In the genomic region with DNA sequence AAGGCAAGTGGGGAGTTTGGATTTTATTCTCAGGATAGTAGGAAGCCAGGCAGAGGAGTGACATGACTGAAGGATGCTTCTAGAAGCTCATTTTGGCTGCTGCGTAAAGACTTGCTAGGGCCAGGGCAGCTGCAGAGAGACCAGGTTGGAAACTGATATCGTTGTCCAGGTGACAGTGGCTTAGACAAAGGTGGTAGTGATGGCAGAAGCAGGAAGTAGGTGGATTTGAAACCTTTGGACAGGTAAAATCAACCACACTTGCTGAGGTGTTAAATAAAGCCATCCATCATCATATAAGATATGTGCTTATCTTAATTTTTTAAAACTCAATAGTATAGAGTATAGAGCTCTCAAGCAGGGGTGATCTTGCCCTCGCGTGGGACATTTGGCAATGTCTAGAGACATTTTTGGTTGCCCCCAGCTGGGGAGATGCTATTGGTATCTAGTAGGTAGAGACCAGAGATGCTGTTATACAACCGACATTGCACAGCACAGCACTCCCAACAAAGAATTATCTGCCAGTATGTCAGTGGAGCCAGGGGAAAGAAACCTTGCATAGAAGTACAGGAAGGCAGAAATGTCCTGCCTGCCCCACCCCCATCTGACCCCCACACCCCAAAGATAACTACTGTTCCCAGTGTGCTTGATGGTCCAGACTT, we compare ENCODE assay signal across 21 cellular contexts. TPM values are rescaled to one million over a fixed set of nuclear protein-coding genes. Genes with fewer than 3 reads are reported as not detected.
DNase-seq lines count a peak whose midpoint lies in the region; ATAC-seq and TF ChIP-seq lines count a peak whose summit lies in the region.
"Had no signal": no experiment of that assay in that cellular context is flagged by ENCODE, and none has a peak within 500 bp of the region (broad histone marks: within the 10 kb centered on the region; RNA-seq: fewer than 3 reads in every experiment).

No MANE protein-coding gene starts in this region.

- H3K9me3 ChIP-seq in IMR-90 (ENCODE audit: control insufficient read depth, insufficient read depth, low read length), result no peaks in the 10 kb centered on the region
- H3K9me3 ChIP-seq in SJCRH30 (replicated peaks), result no peaks in the 10 kb centered on the region
- H3K9me3 ChIP-seq: BLaER1 had no signal

- H3K23ac ChIP-seq in IMR-90 (ENCODE audit: low read depth, low read length), result no peak overlapping the region

- H3K27me3 ChIP-seq in IMR-90 (ENCODE audit: control insufficient read depth, insufficient read depth, low read length) (no peaks in the 10 kb centered on the region), SJCRH30 (no peaks in the 10 kb centered on the region)
- H3K27me3 ChIP-seq: BLaER1 had no signal

- no peak for TF ChIP-seq POLR2A in IMR-90 (IDR thresholded peaks at IDR 0.05; ENCODE audit: low read depth, low read length)

- H3K4me1 ChIP-seq in IMR-90 (ENCODE audit: control insufficient read depth, insufficient read depth, low read length) (peaks cover 40% of the 10 kb centered on the region), SJCRH30 (peaks cover 54% of the 10 kb centered on the region)

- no TSS peak for BruUV-seq in IMR-90 (replicated peaks; lab: Mats Ljungman, UMichigan)

- dilution Hi-C loops in IMR-90 (cut with HindIII; ENCODE audit: low sequenced_read_pairs, unreplicated experiment), result no loop called here

- no peaks in the 10 kb centered on the region for H3K9me3 Mint-ChIP-seq in stimulated activated memory B cell treated with anti-CD40 and anti-IgM and Interleukin-4, amounts not matched to agents 10 μg/mL and 1 μg/mL and 100 μg/mL, for 72 hours
- no peaks in the 10 kb centered on the region for H3K9me3 Mint-ChIP-seq in progenitor cell of endocrine pancreas (ENCODE audit: low read depth)
- H3K9me3 Mint-ChIP-seq: CD4-positive, CD25-positive, alpha-beta regulatory T cell had no signal

- H2BK5ac ChIP-seq in IMR-90 (ENCODE audit: low read depth, low read length, poor library complexity, severe bottlenecking), result no peak overlapping the region

- H3K27ac Mint-ChIP-seq in stimulated activated memory B cell treated with anti-CD40 and anti-IgM and Interleukin-4, amounts not matched to agents 10 μg/mL and 1 μg/mL and 100 μg/mL, for 72 hours, result no peak overlapping the region
- H3K27ac Mint-ChIP-seq in progenitor cell of endocrine pancreas, result no peak overlapping the region
- H3K27ac Mint-ChIP-seq: CD4-positive, CD25-positive, alpha-beta regulatory T cell had no signal

- no peaks in the 10 kb centered on the region for H3K4me1 Mint-ChIP-seq in stimulated activated memory B cell treated with anti-CD40 and anti-IgM and Interleukin-4, amounts not matched to agents 10 μg/mL and 1 μg/mL and 100 μg/mL, for 72 hours
- H3K4me1 Mint-ChIP-seq in progenitor cell of endocrine pancreas (ENCODE audit: low read depth), result peaks cover 45% of the 10 kb centered on the region

- no peak overlapping the region for H4K8ac ChIP-seq in IMR-90 (ENCODE audit: low read depth in 2 of 2, low read length in 2 of 2)

- no peak overlapping the region for H2BK15ac ChIP-seq in IMR-90 (ENCODE audit: low read depth, low read length)

- H3K79me1 ChIP-seq in IMR-90 (ENCODE audit: low read depth in 1 of 2, low read length in 2 of 2), result peaks cover 63 to 94% of the 10 kb centered on the region in 2 experiments

- H3K4me3 ChIP-seq in IMR-90 (ENCODE audit: insufficient read depth, low read depth, low read length) (no peak overlapping the region), SJCRH30 (no peak overlapping the region)
- H3K4me3 ChIP-seq: BLaER1 had no signal

- no peak overlapping the region for H2AK9ac ChIP-seq in IMR-90 (replicated peaks; ENCODE audit: low read depth, low read length, poor library complexity)

- peaks cover 43% of the 10 kb centered on the region for H3K27me3 Mint-ChIP-seq in stimulated activated memory B cell treated with anti-CD40 and anti-IgM and Interleukin-4, amounts not matched to agents 10 μg/mL and 1 μg/mL and 100 μg/mL, for 72 hours
- H3K27me3 Mint-ChIP-seq in progenitor cell of endocrine pancreas, result no peaks in the 10 kb centered on the region

- H3K36me3 Mint-ChIP-seq in stimulated activated memory B cell treated with anti-CD40 and anti-IgM and Interleukin-4, amounts not matched to agents 10 μg/mL and 1 μg/mL and 100 μg/mL, for 72 hours, result no peaks in the 10 kb centered on the region
- H3K36me3 Mint-ChIP-seq in progenitor cell of endocrine pancreas (ENCODE audit: insufficient read depth), result no peaks in the 10 kb centered on the region
- H3K36me3 Mint-ChIP-seq: CD4-positive, CD25-positive, alpha-beta regulatory T cell had no signal

- H3K14ac ChIP-seq in IMR-90 (replicated peaks; ENCODE audit: low read depth, low read length), result no peak overlapping the region

- TF ChIP-seq RAD21 in IMR-90 (IDR thresholded peaks at IDR 0.05; ENCODE audit: low read length), result no peak

- no peak overlapping the region; the same call in 1 of the 2 replicates for H2BK20ac ChIP-seq in IMR-90 (ENCODE audit: low read depth, low read length)

- H2BK120ac ChIP-seq in IMR-90 (ENCODE audit: low read depth, low read length), result no peak overlapping the region

- no peak overlapping the region for H3K9ac ChIP-seq in IMR-90 (ENCODE audit: low read depth, low read length)
- H3K9ac ChIP-seq: BLaER1 had no signal

- no peak overlapping the region for H4K91ac ChIP-seq in IMR-90 (ENCODE audit: insufficient read depth, low read depth, low read length)

- WGBS in IMR-90 (ENCODE audit: extremely low coverage in 2 of 2, insufficient read length in 1 of 2), 2 experiments, result 100% methylated on average over 1 of the region's 5 CpGs; no CpG with 5 or more reads in 1 of the 2 experiments

- H3K4ac ChIP-seq in IMR-90 (ENCODE audit: low read depth, low read length), result peak overlapping the region; percentile 40; the same call in 1 of the 2 replicates

- H3K9me1 ChIP-seq in IMR-90 (ENCODE audit: insufficient read depth, low read length), result peaks cover 50% of the 10 kb centered on the region

- intact Hi-C loops in IMR-90 (cut with micrococcal nuclease), result no loop called here
- intact Hi-C loops in left colon (cut with DNase I, micrococcal nuclease), result no loop called here

- H3K27ac ChIP-seq in IMR-90 (ENCODE audit: insufficient read depth, low read length) (no peak overlapping the region), SJCRH30 (no peak overlapping the region)
- H3K27ac ChIP-seq: BLaER1, RWPE1 had no signal

- in situ Hi-C loops in IMR-90 (cut with MboI; ENCODE audit: low sequenced_read_pairs), result no loop called here

- no peak overlapping the region for H3K56ac ChIP-seq in IMR-90 (ENCODE audit: extremely low read depth, insufficient read depth, low read length)

- TF ChIP-seq CTCF in IMR-90 (conservative IDR thresholded peaks at IDR 0.05; ENCODE audit: low read depth, low read length), result no peak
- TF ChIP-seq CTCF in progenitor cell of endocrine pancreas (IDR thresholded peaks at IDR 0.05; ENCODE audit: unreplicated experiment), result no peak

- peaks cover 5% of the 10 kb centered on the region for H4K20me1 ChIP-seq in IMR-90 (ENCODE audit: insufficient read depth, low read length)
- H4K20me1 ChIP-seq: BLaER1 had no signal

- DNase-seq in NCI-H510A treated with DMSO at 0.1 percent for 48 hours (lab: John Stamatoyannopoulos, UW) (peak; percentile 79), NCI-H510A (lab: John Stamatoyannopoulos, UW) (no peak), IMR-90 (no peak), left colon (no peak), progenitor cell of endocrine pancreas (ENCODE audit: low spot score, unreplicated experiment) (no peak), SJCRH30 (no peak)
- DNase-seq: CD4-positive, CD25-positive, alpha-beta regulatory T cell; DND-41; KG1; MM.1S; NCI-H1417; NCI-H187; NCI-H2081 treated with DMSO at 0.1 percent for 48 hours; NCI-H2171 treated with DMSO at 0.1 percent for 48 hours; NCI-H82; SHP77 had no signal

- no peak overlapping the region for H3K18ac ChIP-seq in IMR-90 (ENCODE audit: low read depth, low read length)

- H2AK5ac ChIP-seq in IMR-90 (ENCODE audit: low read depth, low read length), result peak overlapping the region; percentile 51

- H3K4me3 Mint-ChIP-seq in stimulated activated memory B cell treated with anti-CD40 and anti-IgM and Interleukin-4, amounts not matched to agents 10 μg/mL and 1 μg/mL and 100 μg/mL, for 72 hours, result no peak overlapping the region
- H3K4me3 Mint-ChIP-seq in progenitor cell of endocrine pancreas (ENCODE audit: low read depth), result no peak overlapping the region
- H3K4me3 Mint-ChIP-seq: CD4-positive, CD25-positive, alpha-beta regulatory T cell had no signal

- H4K5ac ChIP-seq in IMR-90 (ENCODE audit: low read depth, low read length), result no peak overlapping the region

- POLR2A ChIA-PET in IMR-90 (lab: Charles Lee; ENCODE audit: unreplicated experiment), result no interaction called here

- H3K4me2 ChIP-seq in IMR-90 (ENCODE audit: low read depth, low read length), result no peak overlapping the region
- H3K4me2 ChIP-seq: BLaER1 had no signal

- CTCF ChIA-PET in IMR-90 (lab: Yijun Ruan, JAX), result no interaction called here

- H3K36me3 ChIP-seq in IMR-90 (ENCODE audit: control insufficient read depth, insufficient read depth, low read length) (no peaks in the 10 kb centered on the region), SJCRH30 (no peaks in the 10 kb centered on the region)
- H3K36me3 ChIP-seq: BLaER1 had no signal

- ATAC-seq in IMR-90 (ENCODE audit: low read depth), result no peak
- ATAC-seq in left colon, result peak; percentile 60
- ATAC-seq in stimulated activated memory B cell treated with anti-CD40 and anti-IgM and Interleukin-4, amounts not matched to agents 10 μg/mL and 1 μg/mL and 100 μg/mL, for 72 hours, result no peak
- ATAC-seq: Panc1 had no signal

- H2AFZ ChIP-seq in IMR-90 (replicated peaks; ENCODE audit: low read length, poor library complexity), result no peak overlapping the region

TF ChIP-seq in IMR-90, 13 proteins besides CTCF, POLR2A, EP300 and RAD21 (continues in another document):
- TF ChIP-seq, protein P1, sequence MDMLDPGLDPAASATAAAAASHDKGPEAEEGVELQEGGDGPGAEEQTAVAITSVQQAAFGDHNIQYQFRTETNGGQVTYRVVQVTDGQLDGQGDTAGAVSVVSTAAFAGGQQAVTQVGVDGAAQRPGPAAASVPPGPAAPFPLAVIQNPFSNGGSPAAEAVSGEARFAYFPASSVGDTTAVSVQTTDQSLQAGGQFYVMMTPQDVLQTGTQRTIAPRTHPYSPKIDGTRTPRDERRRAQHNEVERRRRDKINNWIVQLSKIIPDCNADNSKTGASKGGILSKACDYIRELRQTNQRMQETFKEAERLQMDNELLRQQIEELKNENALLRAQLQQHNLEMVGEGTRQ (IDR thresholded peaks at IDR 0.05; ENCODE audit: low read depth, low read length), result no peak
- TF ChIP-seq CHD1 (IDR thresholded peaks at IDR 0.05; ENCODE audit: low read depth, low read length), result no peak

RNA-seq across cellular contexts. Expression of a gene that starts 31.0 kb away (rescaled TPM):
- total RNA-seq in IMR-90 (2012; rRNA removed) (2.7 and 3.6 TPM in 2 replicates), left colon (10 to 100 TPM; 23.4 to 27.4 TPM), progenitor cell of endocrine pancreas (14.8 and 14.9 TPM in 2 replicates)
- 10.2 and 11.6 TPM in 2 replicates for polyA plus RNA-seq in IMR-90 (2012; rRNA removed)
- 12.3 and 20.7 TPM in 2 replicates for polyA plus RNA-seq in IMR-90 (2012; cell fraction: cytosol; rRNA removed)
- 8.6 and 13.7 TPM in 2 replicates for polyA plus RNA-seq in IMR-90 (2012; cell fraction: nucleus; rRNA removed; ENCODE audit: low replicate concordance)
- total RNA-seq in SJCRH30 (2014; rRNA removed; shearing (Covaris generic)), result 20.6 and 21.4 TPM in 2 replicates
- total RNA-seq: CD4-positive, CD25-positive, alpha-beta regulatory T cell; OCI-LY7 had no signal
- polyA plus RNA-seq: CD4-positive, CD25-positive, alpha-beta regulatory T cell had no signal
